15 cellular contexts compared by ENCODE assay signal in the genomic region with DNA sequence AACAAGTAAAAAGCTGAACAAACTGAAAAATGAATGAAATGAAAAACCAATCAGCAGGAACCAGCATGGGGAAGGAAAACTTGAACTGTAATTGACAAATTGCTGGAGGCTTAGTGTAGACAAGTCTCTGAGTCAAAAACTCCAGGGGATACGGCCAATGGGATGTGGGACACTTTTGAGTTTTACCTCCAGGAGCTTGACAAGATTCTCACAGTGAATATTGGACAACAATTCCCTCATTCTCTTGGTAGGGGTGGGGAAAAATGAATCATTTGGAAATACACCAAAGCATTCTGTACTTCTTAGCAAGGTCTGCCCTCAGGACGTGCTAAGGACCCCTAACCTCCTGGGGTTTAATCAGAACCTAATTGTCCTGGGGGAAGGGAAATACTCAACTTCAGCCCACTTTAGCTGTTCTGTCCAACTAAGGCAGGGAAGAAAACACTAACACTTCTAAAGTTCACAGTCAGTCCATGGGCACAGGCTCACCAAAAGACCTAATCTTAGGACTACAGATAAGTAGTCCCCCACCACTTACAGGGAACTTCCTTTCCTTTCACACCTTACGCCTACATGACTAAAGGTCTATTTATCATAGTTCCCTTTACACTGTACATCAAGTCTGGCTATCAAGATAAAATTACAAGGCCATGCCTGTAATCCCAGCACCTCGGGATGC.
A peak's percentile ranks its signal among the peaks of the same experiment; 100 is the strongest.
DNase-seq lines count a peak whose midpoint lies in the region; TF ChIP-seq lines count a peak whose summit lies in the region.
"Had no signal": no experiment of that assay in that cellular context is flagged by ENCODE, and none has a peak within 500 bp of the region (broad histone marks: within the 10 kb centered on the region; RNA-seq: fewer than 3 reads in every experiment).

No MANE protein-coding gene starts in this region.

- TF ChIP-seq CTCF in osteocyte (IDR thresholded peaks at IDR 0.05): no peak
- TF ChIP-seq CTCF in Peyer's patch (IDR thresholded peaks at IDR 0.05): no peak
- TF ChIP-seq CTCF in BE2C (IDR thresholded peaks at IDR 0.05; ENCODE audit: low read depth, low read length): no peak

- no peak for TF ChIP-seq POLR2A in Peyer's patch (IDR thresholded peaks at IDR 0.05)

- H3K27me3 Mint-ChIP-seq in osteocyte (ENCODE audit: unreplicated experiment): no peaks in the 10 kb centered on the region

- no peak overlapping the region for H3K4me3 Mint-ChIP-seq in osteocyte (ENCODE audit: unreplicated experiment)
- H3K4me3 Mint-ChIP-seq: CD4-positive, CD25-positive, alpha-beta regulatory T cell; H9 had no signal

- H3K4me1 ChIP-seq in Peyer's patch (no peaks in the 10 kb centered on the region), BE2C (no peaks in the 10 kb centered on the region)

- H3K27ac ChIP-seq in Peyer's patch: no peak overlapping the region

- peaks cover 24% of the 10 kb centered on the region for H3K4me1 Mint-ChIP-seq in osteocyte (ENCODE audit: unreplicated experiment)
- H3K4me1 Mint-ChIP-seq: CD4-positive, CD25-positive, alpha-beta regulatory T cell had no signal

- H3K27ac Mint-ChIP-seq in osteocyte (ENCODE audit: unreplicated experiment): peak overlapping the region; percentile 11

- H3K27me3 ChIP-seq in Peyer's patch (no peaks in the 10 kb centered on the region), BE2C (no peaks in the 10 kb centered on the region)

- no peaks in the 10 kb centered on the region for H3K36me3 ChIP-seq in Peyer's patch
- H3K36me3 ChIP-seq in BE2C: no peaks in the 10 kb centered on the region

- H3K36me3 Mint-ChIP-seq in osteocyte (ENCODE audit: unreplicated experiment): no peaks in the 10 kb centered on the region
- H3K36me3 Mint-ChIP-seq: CD4-positive, CD25-positive, alpha-beta regulatory T cell had no signal

- DNase-seq in EL: peak; percentile 36
- peak; percentile 46 for DNase-seq in OCI-M1 (lab: John Stamatoyannopoulos, UW)
- peak; percentile 24 for DNase-seq in astrocyte of the hippocampus (ENCODE audit: low read depth, low spot score)
- no peak for DNase-seq in osteocyte (ENCODE audit: extremely low spot score, unreplicated experiment)
- no peak for DNase-seq in Peyer's patch
- DNase-seq in NK-92 (lab: John Stamatoyannopoulos, UW; ENCODE audit: unreplicated experiment): no peak
- no peak for DNase-seq in BE2C
- DNase-seq in activated CD4-positive, alpha-beta T cell treated with anti-CD3 and anti-CD28 coated beads for 48 hours: no peak
- DNase-seq: Calu3; CD4-positive, CD25-positive, alpha-beta regulatory T cell; DMS79; H9; NCI-H1092; NCI-H446; NCI-H774 had no signal

- H3K9me3 Mint-ChIP-seq in osteocyte (ENCODE audit: unreplicated experiment): peaks cover 3% of the 10 kb centered on the region

- no peak overlapping the region for H3K4me3 ChIP-seq in Peyer's patch
- no peak overlapping the region for H3K4me3 ChIP-seq in BE2C (ENCODE audit: low read depth, low read length)

- H3K9me3 ChIP-seq in Peyer's patch: no peaks in the 10 kb centered on the region
- no peaks in the 10 kb centered on the region for H3K9me3 ChIP-seq in BE2C

Comparison
In these comparisons a context has a peak if more than half of its experiments do, and no peak if none do; other contexts are left out.
1. DNase-seq: peak in EL (single experiment), OCI-M1 (single experiment) and astrocyte of the hippocampus (single experiment); none in osteocyte (single experiment), Peyer's patch (0 of 3), NK-92 (single experiment), BE2C (single experiment) and activated CD4-positive, alpha-beta T cell treated with anti-CD3 and anti-CD28 coated beads for 48 hours (single experiment).